Comparison of ENCODE assay signal across 9 cellular contexts in genomic region chr1:21278208-21278861, GRCh38. TPM values are rescaled to one million over a fixed set of nuclear protein-coding genes. Genes with fewer than 3 reads are reported as not detected.
A peak's percentile ranks its signal among the peaks of the same experiment; 100 is the strongest.
DNase-seq lines count a peak whose midpoint lies in the region; ATAC-seq and TF ChIP-seq lines count a peak whose summit lies in the region.
"Had no signal": no experiment of that assay in that cellular context is flagged by ENCODE, and none has a peak within 500 bp of the region (broad histone marks: within the 10 kb centered on the region; RNA-seq: fewer than 3 reads in every experiment).

No MANE protein-coding gene starts in this region.

- H3K36me3 Mint-ChIP-seq in MCF 10A (ENCODE audit: insufficient read depth, unreplicated experiment), result peaks cover 6% of the 10 kb centered on the region
- peaks cover 0 to 26% (median 17%) of the 10 kb centered on the region in 5 donors for H3K36me3 Mint-ChIP-seq in naive thymus-derived CD4-positive, alpha-beta T cell

- ATAC-seq in naive thymus-derived CD4-positive, alpha-beta T cell, result no peak
- ATAC-seq in GM19023 (IDR thresholded peaks at IDR 0.05; ENCODE audit: unreplicated experiment) (no peak), esophagus mucosa (no peak), GM19455 (IDR thresholded peaks at IDR 0.05; ENCODE audit: unreplicated experiment) (no peak)

- TF ChIP-seq POLR2A in breast epithelium (IDR thresholded peaks at IDR 0.05), result no peak
- TF ChIP-seq POLR2A in vagina (IDR thresholded peaks at IDR 0.05), result no peak

- DNase-seq in breast epithelium (ENCODE audit: low spot score in 2 of 2), result no peak
- no peak for DNase-seq in MCF 10A (ENCODE audit: unreplicated experiment)
- DNase-seq in naive thymus-derived CD4-positive, alpha-beta T cell, result no peak
- DNase-seq in vagina (ENCODE audit: extremely low spot score in 2 of 2), result no peak

- H3K27me3 ChIP-seq in breast epithelium, result no peaks in the 10 kb centered on the region
- no peaks in the 10 kb centered on the region for H3K27me3 ChIP-seq in esophagus (ENCODE audit: control insufficient read depth in 1 of 2, insufficient read depth in 2 of 2, low read length in 2 of 2)
- no peaks in the 10 kb centered on the region for H3K27me3 ChIP-seq in naive thymus-derived CD4-positive, alpha-beta T cell (ENCODE audit: control insufficient read depth in 2 of 2, insufficient read depth in 2 of 2, low read length in 2 of 2)
- no peaks in the 10 kb centered on the region for H3K27me3 ChIP-seq in vagina

- H3K36me3 ChIP-seq in breast epithelium, result no peaks in the 10 kb centered on the region
- peaks cover 0 to 3% of the 10 kb centered on the region in 2 donors for H3K36me3 ChIP-seq in esophagus (ENCODE audit: control insufficient read depth in 2 of 2, insufficient read depth in 2 of 2, low read length in 1 of 2)
- peaks cover 0 to 37% (median 4%) of the 10 kb centered on the region in 3 experiments for H3K36me3 ChIP-seq in naive thymus-derived CD4-positive, alpha-beta T cell (ENCODE audit: control insufficient read depth in 2 of 3, insufficient read depth in 3 of 3, low read length in 3 of 3)
- H3K36me3 ChIP-seq in vagina, result no peaks in the 10 kb centered on the region

- BruUV-seq in MCF 10A (replicated peaks; lab: Mats Ljungman, UMichigan), result no TSS peak

- peaks cover 7% of the 10 kb centered on the region for H3K4me1 Mint-ChIP-seq in MCF 10A (ENCODE audit: insufficient read depth, unreplicated experiment)
- H3K4me1 Mint-ChIP-seq in naive thymus-derived CD4-positive, alpha-beta T cell, result peaks cover 26 to 52% (median 41%) of the 10 kb centered on the region in 7 donors

- POLR2A ChIA-PET in MCF 10A (lab: Yijun Ruan, JAX), result no interaction called here
- POLR2A ChIA-PET in naive thymus-derived CD4-positive, alpha-beta T cell (lab: Charles Lee), result interaction anchor here (2.5 to 5.4 kb wide), 3 partner anchors 15 to 67 kb away, joined by 12 to 56 read pairs (median 13); partner anchors contain the start of gene ECE1

- H3K4me1 ChIP-seq in breast epithelium (peaks cover 2 to 11% of the 10 kb centered on the region in 2 donors), esophagus (ENCODE audit: control insufficient read depth in 2 of 2, insufficient read depth in 2 of 2, low read length in 1 of 2) (peaks cover 7 to 12% of the 10 kb centered on the region in 2 donors), vagina (peaks cover 59% of the 10 kb centered on the region)
- H3K4me1 ChIP-seq in naive thymus-derived CD4-positive, alpha-beta T cell (ENCODE audit: control insufficient read depth in 2 of 2, insufficient read depth in 2 of 2, low read length in 2 of 2), result peaks cover 34 to 37% of the 10 kb centered on the region in 2 donors

- TF ChIP-seq CTCF in breast epithelium (IDR thresholded peaks at IDR 0.05) (no peak), MCF 10A (IDR thresholded peaks at IDR 0.05; ENCODE audit: unreplicated experiment) (no peak), vagina (IDR thresholded peaks at IDR 0.05) (no peak)

- peak overlapping the region; percentile 81 to 86 for H3K27ac ChIP-seq in breast epithelium
- H3K27ac ChIP-seq in esophagus (ENCODE audit: low read depth in 2 of 2, low read length in 1 of 2), result peak overlapping the region; percentile 35 to 67
- peak overlapping the region; percentile 20 for H3K27ac ChIP-seq in naive thymus-derived CD4-positive, alpha-beta T cell (ENCODE audit: low read depth, low read length)
- peak overlapping the region; percentile 74 for H3K27ac ChIP-seq in vagina
- H3K27ac ChIP-seq: C4-2B had no signal

- 56 to 62% methylated on average over 9 of the region's 9 CpGs for WGBS in esophagus, 2 donors

- H3K4me3 ChIP-seq in breast epithelium, result peak overlapping the region in 2 of 3 donors; percentile 2 to 31
- H3K4me3 ChIP-seq in esophagus (ENCODE audit: low read depth in 1 of 2, low read length in 2 of 2), result no peak overlapping the region
- H3K4me3 ChIP-seq in naive thymus-derived CD4-positive, alpha-beta T cell (ENCODE audit: low read length), result no peak overlapping the region
- H3K4me3 ChIP-seq in vagina, result peak overlapping the region; percentile 2 to 28

- H3K27ac Mint-ChIP-seq in MCF 10A (ENCODE audit: low read depth, unreplicated experiment), result no peak overlapping the region
- H3K27ac Mint-ChIP-seq in naive thymus-derived CD4-positive, alpha-beta T cell, result peak overlapping the region; percentile 49 to 99 (median 79)

- CTCF ChIA-PET in MCF 10A (lab: Yijun Ruan, JAX), result no interaction called here
- CTCF ChIA-PET in naive thymus-derived CD4-positive, alpha-beta T cell (lab: Charles Lee), result interaction anchor here (1.9 to 2.9 kb wide), 2 partner anchors 8 to 23 kb away, joined by 11 to 34 read pairs; no protein-coding TSS in a partner anchor

- H3K27me3 Mint-ChIP-seq in MCF 10A (ENCODE audit: insufficient read depth, unreplicated experiment), result no peaks in the 10 kb centered on the region
- no peaks in the 10 kb centered on the region for H3K27me3 Mint-ChIP-seq in naive thymus-derived CD4-positive, alpha-beta T cell

- no peak overlapping the region for H3K4me3 Mint-ChIP-seq in MCF 10A (ENCODE audit: unreplicated experiment)
- peak overlapping the region in 2 of 10 donors; percentile 81 to 82 for H3K4me3 Mint-ChIP-seq in naive thymus-derived CD4-positive, alpha-beta T cell

- no peaks in the 10 kb centered on the region for H3K9me3 ChIP-seq in breast epithelium
- H3K9me3 ChIP-seq in esophagus (ENCODE audit: control insufficient read depth in 2 of 2, insufficient read depth in 1 of 2, low read depth in 1 of 2, low read length in 1 of 2), result no peaks in the 10 kb centered on the region
- no peaks in the 10 kb centered on the region for H3K9me3 ChIP-seq in naive thymus-derived CD4-positive, alpha-beta T cell (ENCODE audit: control insufficient read depth in 2 of 3, low read length in 3 of 3)
- no peaks in the 10 kb centered on the region for H3K9me3 ChIP-seq in vagina

- intact Hi-C loops in breast epithelium (cut with DNase I; ENCODE audit: low total_unique reads) (no loop called here), MCF 10A (cut with micrococcal nuclease) (no loop called here), vagina (cut with DNase I) (no loop called here)
- intact Hi-C loops in naive thymus-derived CD4-positive, alpha-beta T cell (cut with micrococcal nuclease), result no loop called here

- no peaks in the 10 kb centered on the region for H3K9me3 Mint-ChIP-seq in MCF 10A (ENCODE audit: unreplicated experiment)
- H3K9me3 Mint-ChIP-seq in naive thymus-derived CD4-positive, alpha-beta T cell, result peaks cover 0 to 2% (median 0%) of the 10 kb centered on the region in 11 donors

RNA-seq across cellular contexts. Expression of gene ECE1, which starts 11.9 kb away (rescaled TPM):
- total RNA-seq in breast epithelium (100 to 1,000 TPM in 2 of 3 donors, 10 to 100 TPM in 1; 62.6 to 121 (median 112) TPM), MCF 10A (2022) (40.0 and 46.8 TPM in 2 replicates), vagina (93.8 TPM), esophagus mucosa (18.2 TPM)
- polyA plus RNA-seq in esophagus, result 10 to 100 TPM; 12.4 to 14.2 TPM
- 10 to 100 TPM; 63.3 to 97.4 (median 72.2) TPM for total RNA-seq in naive thymus-derived CD4-positive, alpha-beta T cell
- polyA plus RNA-seq in naive thymus-derived CD4-positive, alpha-beta T cell, result 10 to 100 TPM; 21.3 to 50.4 TPM

Comparison
In these comparisons a context has a peak if more than half of its experiments do, and no peak if none do; other contexts are left out.
1. H3K27ac ChIP-seq: peak in every context shown above with its lines; median percentile 84 in breast epithelium; 74 in vagina; 51 in esophagus; 20 in naive thymus-derived CD4-positive, alpha-beta T cell.
2. H3K4me3 ChIP-seq: peak in breast epithelium (2 of 3) and vagina (2 of 2); none in esophagus (0 of 2) and naive thymus-derived CD4-positive, alpha-beta T cell (single experiment).